8 cellular contexts compared by ENCODE assay signal in genomic region chr11:30585892-30586250, GRCh38. TPM values are rescaled to one million over a fixed set of nuclear protein-coding genes. Genes with fewer than 3 reads are reported as not detected.
DNase-seq lines count a peak whose midpoint lies in the region; ATAC-seq, FAIRE-seq and TF ChIP-seq lines count a peak whose summit lies in the region.

No MANE protein-coding gene starts in this region.

- H3K9me3 ChIP-seq in IMR-90 (ENCODE audit: control insufficient read depth, insufficient read depth, low read length), result peaks cover 2% of the 10 kb centered on the region; the same call in 1 of the 2 replicates
- H3K9me3 ChIP-seq in H1 (ENCODE audit: insufficient read depth in 2 of 2, low read depth in 1 of 2, low read length in 1 of 2), result no peaks in the 10 kb centered on the region
- H3K9me3 ChIP-seq in mucosa of rectum (ENCODE audit: control insufficient read depth in 2 of 2, low read length in 2 of 2), result no peaks in the 10 kb centered on the region
- H3K9me3 ChIP-seq in vagina, result no peaks in the 10 kb centered on the region

- H4K91ac ChIP-seq in IMR-90 (ENCODE audit: insufficient read depth, low read depth, low read length) (no peak overlapping the region), H1 (replicated peaks; ENCODE audit: insufficient read length, low read length) (no peak overlapping the region)

- H3K18ac ChIP-seq in IMR-90 (ENCODE audit: low read depth, low read length) (no peak overlapping the region), H1 (ENCODE audit: extremely low read depth, low read length) (no peak overlapping the region)

- in situ Hi-C loops in IMR-90 (cut with MboI; ENCODE audit: low sequenced_read_pairs), result no loop called here

- H3K9me3 Mint-ChIP-seq in Calu3 (ENCODE audit: low read depth, unreplicated experiment), result no peaks in the 10 kb centered on the region

- H2BK15ac ChIP-seq in IMR-90 (ENCODE audit: low read depth, low read length), result no peak overlapping the region
- no peak overlapping the region for H2BK15ac ChIP-seq in H1 (ENCODE audit: low read length)

- H4K20me1 ChIP-seq in IMR-90 (ENCODE audit: insufficient read depth, low read length) (no peaks in the 10 kb centered on the region), H1 (replicated peaks in 1 of 2; ENCODE audit: control insufficient read depth in 1 of 2, insufficient read depth in 2 of 2, low read length in 2 of 2) (no peaks in the 10 kb centered on the region)

- POLR2A ChIA-PET in IMR-90 (lab: Charles Lee; ENCODE audit: unreplicated experiment) (no interaction called here), H1 (lab: Charles Lee; ENCODE audit: partially characterized antibody) (interaction anchor here (1.1 to 1.3 kb wide), 4 partner anchors 15 to 259 kb away, joined by 3 to 4 read pairs (median 4); no protein-coding TSS in a partner anchor)

- H2BK120ac ChIP-seq in IMR-90 (ENCODE audit: low read depth, low read length), result no peak overlapping the region
- H2BK120ac ChIP-seq in H1 (replicated peaks; ENCODE audit: low read depth, low read length), result no peak overlapping the region

- TF ChIP-seq EP300 in H1 (IDR thresholded peaks at IDR 0.05; ENCODE audit: borderline replicate concordance in 1 of 2, low read depth in 2 of 2, low read length in 2 of 2), result no peak

- peaks cover 43% of the 10 kb centered on the region for H3K27me3 ChIP-seq in IMR-90 (ENCODE audit: control insufficient read depth, insufficient read depth, low read length)
- peaks cover 1 to 39% (median 26%) of the 10 kb centered on the region in 4 experiments for H3K27me3 ChIP-seq in H1 (replicated peaks in 1 of 4; ENCODE audit: control insufficient read depth in 3 of 4, extremely low read depth in 1 of 4, insufficient read depth in 3 of 4, low read length in 3 of 4)
- peaks cover 6 to 19% of the 10 kb centered on the region in 2 donors for H3K27me3 ChIP-seq in mucosa of rectum (ENCODE audit: control insufficient read depth in 2 of 2, insufficient read depth in 2 of 2, low read length in 2 of 2)
- no peaks in the 10 kb centered on the region for H3K27me3 ChIP-seq in vagina

- H2BK12ac ChIP-seq in H1 (ENCODE audit: low read depth, low read length), result no peak overlapping the region

- H3K9ac ChIP-seq in IMR-90 (ENCODE audit: low read depth, low read length) (no peak overlapping the region), H1 (replicated peaks in 1 of 4; ENCODE audit: extremely low read depth in 1 of 4, low read depth in 3 of 4, low read length in 3 of 4) (peak overlapping the region in 1 of 4 experiments; percentile 60; a peak in 2 of 7 replicates), mucosa of rectum (ENCODE audit: low read depth in 1 of 2, low read length in 2 of 2) (no peak overlapping the region)

- H3K23ac ChIP-seq in IMR-90 (ENCODE audit: low read depth, low read length) (no peak overlapping the region), H1 (ENCODE audit: insufficient read length) (no peak overlapping the region)

- H2AK5ac ChIP-seq in IMR-90 (ENCODE audit: low read depth, low read length) (no peak overlapping the region), H1 (ENCODE audit: low read depth, low read length) (no peak overlapping the region)

- dilution Hi-C loops in IMR-90 (cut with HindIII; ENCODE audit: low sequenced_read_pairs, unreplicated experiment), result no loop called here

- H3K79me2 ChIP-seq in H1 (ENCODE audit: control insufficient read depth in 1 of 2, insufficient read depth in 2 of 2, low read length in 2 of 2), result peaks cover 0 to 15% of the 10 kb centered on the region in 2 experiments; a peak in 2 of 4 replicates

- H3K9me1 ChIP-seq in IMR-90 (ENCODE audit: insufficient read depth, low read length), result no peaks in the 10 kb centered on the region

- H4K8ac ChIP-seq in IMR-90 (ENCODE audit: low read depth in 2 of 2, low read length in 2 of 2), result no peak overlapping the region
- H4K8ac ChIP-seq in H1 (ENCODE audit: extremely low read depth, insufficient read depth, low read length), result no peak overlapping the region

- no peak for TF ChIP-seq RAD21 in IMR-90 (IDR thresholded peaks at IDR 0.05; ENCODE audit: low read length)
- TF ChIP-seq RAD21 in H1 (IDR thresholded peaks at IDR 0.05 in 1 of 2, conservative IDR thresholded peaks at IDR 0.05 in 1 of 2; ENCODE audit: low read depth in 2 of 2, low read length in 2 of 2), result no peak

- TF ChIP-seq CTCF in Calu3 (IDR thresholded peaks at IDR 0.05; ENCODE audit: unreplicated experiment) (no peak), GM20000 (IDR thresholded peaks at IDR 0.05; ENCODE audit: extremely low read depth, missing control alignments) (no peak), IMR-90 (conservative IDR thresholded peaks at IDR 0.05; ENCODE audit: low read depth, low read length) (no peak), H1 (IDR thresholded peaks at IDR 0.05; ENCODE audit: control extremely low read depth in 1 of 3, insufficient read depth in 1 of 3, low read depth in 1 of 3, low read length in 3 of 3) (no peak), vagina (IDR thresholded peaks at IDR 0.05) (no peak), D721Med (IDR thresholded peaks at IDR 0.05; ENCODE audit: insufficient read depth, missing control alignments) (no peak)

- H2AK9ac ChIP-seq in IMR-90 (replicated peaks; ENCODE audit: low read depth, low read length, poor library complexity), result no peak overlapping the region

- ATAC-seq in IMR-90 (ENCODE audit: low read depth), result peak; percentile 68

- BruUV-seq in Calu3 (replicated peaks; lab: Mats Ljungman, UMichigan) (no TSS peak), IMR-90 (replicated peaks; lab: Mats Ljungman, UMichigan) (no TSS peak)

- H2AFZ ChIP-seq in IMR-90 (replicated peaks; ENCODE audit: low read length, poor library complexity) (peak overlapping the region; percentile 1), H1 (ENCODE audit: low read length) (no peak overlapping the region)

- H3K36me3 ChIP-seq in IMR-90 (ENCODE audit: control insufficient read depth, insufficient read depth, low read length), result no peaks in the 10 kb centered on the region
- no peaks in the 10 kb centered on the region for H3K36me3 ChIP-seq in H1 (ENCODE audit: control insufficient read depth in 2 of 4, insufficient read depth in 4 of 4, low read length in 3 of 4)
- H3K36me3 ChIP-seq in mucosa of rectum (ENCODE audit: control insufficient read depth in 2 of 2, insufficient read depth in 2 of 2, low read length in 2 of 2), result no peaks in the 10 kb centered on the region
- no peaks in the 10 kb centered on the region for H3K36me3 ChIP-seq in vagina

- H3K14ac ChIP-seq in IMR-90 (replicated peaks; ENCODE audit: low read depth, low read length) (no peak overlapping the region), H1 (ENCODE audit: insufficient read length) (no peak overlapping the region)

- H3K4me3 Mint-ChIP-seq in Calu3 (ENCODE audit: low read depth, unreplicated experiment), result peak overlapping the region; percentile 29

- H2BK20ac ChIP-seq in IMR-90 (ENCODE audit: low read depth, low read length), result no peak overlapping the region
- no peak overlapping the region for H2BK20ac ChIP-seq in H1 (ENCODE audit: low read length)

- H3K4me2 ChIP-seq in IMR-90 (ENCODE audit: low read depth, low read length), result peak overlapping the region; percentile 72; the same call in 1 of the 2 replicates
- peak overlapping the region; percentile 97 to 100 for H3K4me2 ChIP-seq in H1 (ENCODE audit: insufficient read depth in 1 of 2, low read depth in 2 of 2, low read length in 2 of 2)

- H3K79me1 ChIP-seq in IMR-90 (ENCODE audit: low read depth in 1 of 2, low read length in 2 of 2) (no peaks in the 10 kb centered on the region), H1 (ENCODE audit: low read depth, low read length) (no peaks in the 10 kb centered on the region)

- H3K56ac ChIP-seq in IMR-90 (ENCODE audit: extremely low read depth, insufficient read depth, low read length) (no peak overlapping the region), H1 (replicated peaks; ENCODE audit: insufficient read length, low read depth, low read length) (no peak overlapping the region)

- H3K23me2 ChIP-seq in H1 (ENCODE audit: low read depth, low read length), result peaks cover 21% of the 10 kb centered on the region

- H2BK5ac ChIP-seq in IMR-90 (ENCODE audit: low read depth, low read length, poor library complexity, severe bottlenecking) (no peak overlapping the region), H1 (ENCODE audit: low read depth, low read length) (no peak overlapping the region)

- TF ChIP-seq POLR2A in IMR-90 (IDR thresholded peaks at IDR 0.05; ENCODE audit: low read depth, low read length), result no peak
- no peak for TF ChIP-seq POLR2A in H1 (IDR thresholded peaks at IDR 0.05; ENCODE audit: control extremely low read depth in 1 of 2, low read depth in 2 of 2, low read length in 2 of 2)
- no peak for TF ChIP-seq POLR2A in vagina (IDR thresholded peaks at IDR 0.05)

- intact Hi-C loops in Calu3 (cut with micrococcal nuclease; ENCODE audit: unreplicated experiment), result no loop called here
- intact Hi-C loops in IMR-90 (cut with micrococcal nuclease), result no loop called here
- intact Hi-C loops in vagina (cut with DNase I), result no loop called here

- peaks cover 6% of the 10 kb centered on the region for H3K36me3 Mint-ChIP-seq in Calu3 (ENCODE audit: insufficient read depth, unreplicated experiment)

- H3K4ac ChIP-seq in IMR-90 (ENCODE audit: low read depth, low read length), result no peak overlapping the region
- no peak overlapping the region for H3K4ac ChIP-seq in H1 (replicated peaks; ENCODE audit: insufficient read length, low read depth, low read length)

- FAIRE-seq in H1 (lab: Jason Lieb, UNC) (no peak), D721Med (lab: Jason Lieb, UNC) (no peak)

- H3K27ac Mint-ChIP-seq in Calu3 (ENCODE audit: unreplicated experiment), result no peak overlapping the region

- no peaks in the 10 kb centered on the region for H3K4me1 Mint-ChIP-seq in Calu3 (ENCODE audit: low read depth, unreplicated experiment)

- H3K4me1 ChIP-seq in IMR-90 (ENCODE audit: control insufficient read depth, insufficient read depth, low read length) (no peaks in the 10 kb centered on the region), H1 (replicated peaks in 1 of 4; ENCODE audit: control insufficient read depth in 3 of 4, insufficient read depth in 4 of 4, low read length in 3 of 4) (peaks cover 0 to 2% (median 0%) of the 10 kb centered on the region in 4 experiments; a peak in 2 of 7 replicates), mucosa of rectum (ENCODE audit: control insufficient read depth in 2 of 2, insufficient read depth in 2 of 2, low read length in 2 of 2) (peaks cover 0 to 4% of the 10 kb centered on the region in 2 donors), vagina (peaks cover 13% of the 10 kb centered on the region)

- CTCF ChIA-PET in Calu3 (lab: Charles Lee), result no interaction called here
- CTCF ChIA-PET in IMR-90 (lab: Yijun Ruan, JAX), result interaction anchor here (1.3 kb wide), 1 partner anchor 10 kb away, joined by 3 read pairs; no protein-coding TSS in a partner anchor
- CTCF ChIA-PET in H1 (lab: Charles Lee; ENCODE audit: partially characterized antibody), result interaction anchor here (0.7 to 1.9 kb wide), 7 partner anchors 12 to 289 kb away, joined by 3 to 6 read pairs (median 4); no protein-coding TSS in a partner anchor

- H4K5ac ChIP-seq in IMR-90 (ENCODE audit: low read depth, low read length) (no peak overlapping the region), H1 (ENCODE audit: insufficient read length, low read depth, low read length) (no peak overlapping the region)

- H3K4me3 ChIP-seq in IMR-90 (ENCODE audit: insufficient read depth, low read depth, low read length) (peak overlapping the region; percentile 29; the same call in 1 of the 2 replicates), H1 (ENCODE audit: extremely low read depth in 1 of 4, insufficient read depth in 2 of 4, low read depth in 3 of 4, low read length in 4 of 4) (peak overlapping the region; percentile 58 to 88 (median 76)), mucosa of rectum (ENCODE audit: low read length in 2 of 2) (peak overlapping the region; percentile 62 to 70), vagina (peak overlapping the region; percentile 57 to 58)

- H3K27me3 Mint-ChIP-seq in Calu3 (ENCODE audit: unreplicated experiment), result peaks cover 63% of the 10 kb centered on the region

- DNase-seq in Calu3 (peak; percentile 4), GM20000 (ENCODE audit: low spot score) (peak; percentile 35), IMR-90 (no peak), H1 (ENCODE audit: low read depth in 1 of 2, low spot score in 2 of 2) (no peak), vagina (ENCODE audit: extremely low spot score in 2 of 2) (no peak), NCI-H2029 treated with DMSO at 0.1 percent for 48 hours (lab: John Stamatoyannopoulos, UW) (no peak), D721Med (ENCODE audit: insufficient read length, low spot score) (no peak)

- WGBS in IMR-90 (ENCODE audit: extremely low coverage in 2 of 2, insufficient read length in 1 of 2), 2 experiments, result 0% methylated on average over 5 of the region's 42 CpGs; no CpG with 5 or more reads in 1 of the 2 experiments
- no CpG with 5 or more reads among the region's 42 CpGs for WGBS in H1 (ENCODE audit: extremely low coverage in 1 of 2, insufficient coverage in 1 of 2, insufficient read length in 1 of 2, insufficient replicate concordance in 2 of 2, low coverage in 1 of 2, low lambda C conversion rate in 2 of 2, missing lambda C conversion rate in 1 of 2), 2 experiments

- H3K27ac ChIP-seq in IMR-90 (ENCODE audit: insufficient read depth, low read length), result no peak overlapping the region
- H3K27ac ChIP-seq in H1 (ENCODE audit: low read depth, low read length), result no peak overlapping the region
- peak overlapping the region in 1 of 2 donors; percentile 28 for H3K27ac ChIP-seq in mucosa of rectum (ENCODE audit: low read depth in 2 of 2, low read length in 2 of 2)
- H3K27ac ChIP-seq in vagina, result peak overlapping the region; percentile 87

RNA-seq across cellular contexts. Expression of gene MPPED2, which starts 0.3 kb away (rescaled TPM):
- total RNA-seq in Calu3 (2022), result not detected in 2 replicates
- total RNA-seq in IMR-90 (2012; rRNA removed), result not detected in 2 replicates
- 0.10 and 0.11 TPM in 2 replicates for polyA plus RNA-seq in IMR-90 (2012; rRNA removed)
- 0.01 and 0.02 TPM in 2 replicates for polyA plus RNA-seq in IMR-90 (2012; cell fraction: cytosol; rRNA removed)
- polyA plus RNA-seq in IMR-90 (2012; cell fraction: nucleus; rRNA removed; ENCODE audit: low replicate concordance), result 0.01 and 0.17 TPM in 2 replicates
- 3.5 and 6.2 TPM in 2 replicates for total RNA-seq in H1 (2021; fragmentation: NEBNext Ultra II Directional; extraction: Animal tissue kit (Norgen Biotek cat#: 25700))
- polyA plus RNA-seq in H1 (2011; rRNA removed), result 1.3 TPM in 2 replicates
- 1.2 TPM for polyA plus RNA-seq in H1 (2011; cell fraction: cytosol; rRNA removed)
- 4.9 TPM for polyA plus RNA-seq in H1 (2011; cell fraction: nucleus; rRNA removed)
- polyA plus RNA-seq in H1 (2012, experiment 1 of 2), result 3.0 to 4.8 TPM (median 3.8 TPM) in 4 replicates
- 2.1 TPM for polyA plus RNA-seq in H1 (2012, experiment 2 of 2)
- 2.7 TPM for polyA plus RNA-seq in H1 (2013, experiment 1 of 2)
- 2.2 TPM for polyA plus RNA-seq in H1 (2013, experiment 2 of 2)
- 7.7 and 10.8 TPM in 2 replicates for polyA minus RNA-seq in H1 (2011; rRNA and poly(A)+ RNA removed)
- 2.0 TPM for polyA minus RNA-seq in H1 (2011; cell fraction: cytosol; rRNA and poly(A)+ RNA removed)
- polyA minus RNA-seq in H1 (2011; cell fraction: nucleus; rRNA and poly(A)+ RNA removed), result 22.9 TPM
- total RNA-seq in vagina, result 4.4 TPM

Comparison
In these comparisons a context has a peak if more than half of its experiments do, and no peak if none do; other contexts are left out.
1. DNase-seq: peak in Calu3 (single experiment) and GM20000 (single experiment); none in IMR-90 (single experiment), H1 (0 of 2), vagina (0 of 2), NCI-H2029 treated with DMSO at 0.1 percent for 48 hours (single experiment) and D721Med (single experiment).
2. Peak in every context shown above with its lines, with median percentiles within 50 percentile points of each other: H3K4me3 ChIP-seq.